In the genomic region with DNA sequence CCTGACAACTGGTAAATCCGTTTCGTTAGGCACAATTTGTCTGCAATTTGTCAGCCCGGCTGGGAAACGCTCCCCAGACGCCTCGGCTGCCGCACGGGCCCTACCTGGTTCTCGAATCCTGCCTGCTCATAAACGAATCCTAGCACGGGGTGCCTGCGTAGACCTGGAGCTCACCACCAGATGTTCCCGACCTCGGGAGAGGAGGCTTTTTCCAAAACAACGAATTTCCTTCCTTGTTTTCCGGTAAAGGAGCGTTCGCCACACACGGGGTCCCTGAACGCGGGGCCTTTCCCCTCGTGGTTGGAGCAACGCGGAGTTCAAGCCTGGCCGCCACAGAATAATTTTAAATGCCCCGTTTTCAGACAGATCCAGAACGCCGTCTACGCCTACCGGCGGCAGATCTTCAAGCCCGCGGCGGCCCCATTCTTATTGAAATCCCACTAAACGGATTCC, we compare ENCODE assay signal across 7 cellular contexts. TPM values are rescaled to one million over a fixed set of nuclear protein-coding genes. Genes with fewer than 3 reads are reported as not detected.
DNase-seq lines count a peak whose midpoint lies in the region; ATAC-seq and TF ChIP-seq lines count a peak whose summit lies in the region.

No MANE protein-coding gene starts in this region.

- H3K27me3 Mint-ChIP-seq in CD8-positive, alpha-beta T cell (ENCODE audit: low read depth) = peaks cover 55% of the 10 kb centered on the region
- H3K27me3 Mint-ChIP-seq in osteocyte (ENCODE audit: unreplicated experiment) = peaks cover 49% of the 10 kb centered on the region

- peaks cover 65% of the 10 kb centered on the region for H3K27me3 ChIP-seq in CD8-positive, alpha-beta T cell (ENCODE audit: insufficient read depth, low read length)
- H3K27me3 ChIP-seq in dorsolateral prefrontal cortex = peaks cover 23 to 100% (median 93%) of the 10 kb centered on the region in 45 donors

- no peak for ATAC-seq in CD8-positive, alpha-beta T cell
- no peak for ATAC-seq in GM21360 (IDR thresholded peaks at IDR 0.05; ENCODE audit: unreplicated experiment)

- H3K9me3 Mint-ChIP-seq in CD8-positive, alpha-beta T cell = no peaks in the 10 kb centered on the region
- H3K9me3 Mint-ChIP-seq in osteocyte (ENCODE audit: unreplicated experiment) = no peaks in the 10 kb centered on the region

- H3K4me3 Mint-ChIP-seq in CD8-positive, alpha-beta T cell = peak overlapping the region; percentile 53
- H3K4me3 Mint-ChIP-seq in osteocyte (ENCODE audit: unreplicated experiment) = no peak overlapping the region

- POLR2A ChIA-PET in CD8-positive, alpha-beta T cell (lab: Charles Lee) = no interaction called here

- H3K9me3 ChIP-seq in CD8-positive, alpha-beta T cell (ENCODE audit: low read length) = no peaks in the 10 kb centered on the region

- peaks cover 36% of the 10 kb centered on the region for H3K4me1 Mint-ChIP-seq in CD8-positive, alpha-beta T cell (ENCODE audit: low read depth)
- H3K4me1 Mint-ChIP-seq in osteocyte (ENCODE audit: unreplicated experiment) = peaks cover 21% of the 10 kb centered on the region

- no peak for TF ChIP-seq CTCF in CD8-positive, alpha-beta T cell (IDR thresholded peaks at IDR 0.05)
- no peak for TF ChIP-seq CTCF in dorsolateral prefrontal cortex (IDR thresholded peaks at IDR 0.05 in 54 of 56, conservative IDR thresholded peaks at IDR 0.05 in 2 of 56; ENCODE audit: low read depth in 1 of 56, partially characterized antibody in 56 of 56)
- no peak for TF ChIP-seq CTCF in osteocyte (IDR thresholded peaks at IDR 0.05)

- no peak overlapping the region for H3K27ac Mint-ChIP-seq in CD8-positive, alpha-beta T cell
- H3K27ac Mint-ChIP-seq in osteocyte (ENCODE audit: unreplicated experiment) = no peak overlapping the region

- CTCF ChIA-PET in CD8-positive, alpha-beta T cell (lab: Charles Lee) = no interaction called here

- peaks cover 57% of the 10 kb centered on the region for H3K4me1 ChIP-seq in CD8-positive, alpha-beta T cell (ENCODE audit: insufficient read depth, low read length)

- intact Hi-C loops in CD8-positive, alpha-beta T cell (cut with DNase I, micrococcal nuclease) = loop anchor here in 1 of 2 experiments (5.0 kb wide), 1 partner anchor 115 kb away; no protein-coding TSS in a partner anchor
- intact Hi-C loops in dorsolateral prefrontal cortex (cut with DNase I) = loop anchor here in 1 of 2 donors (10.0 kb wide), 1 partner anchor 407 kb away; no protein-coding TSS in a partner anchor

- in situ Hi-C loops in KBM-7 (cut with MboI; ENCODE audit: low pct_unique_long_range_greater_than_20kb, low sequenced_read_pairs) = no loop called here

- no peak for DNase-seq in CD8-positive, alpha-beta T cell
- peak; percentile 43 for DNase-seq in KBM-7
- peak in 4 of 10 donors; percentile 18 to 32 (median 25) for DNase-seq in dorsolateral prefrontal cortex
- DNase-seq in osteocyte (ENCODE audit: extremely low spot score, unreplicated experiment) = peak; percentile 83
- DNase-seq in NCI-H2171 (lab: John Stamatoyannopoulos, UW) = no peak
- no peak for DNase-seq in COLO829 (ENCODE audit: low spot score)

- H3K27ac ChIP-seq in CD8-positive, alpha-beta T cell (ENCODE audit: low read depth, low read length) = no peak overlapping the region
- H3K27ac ChIP-seq in dorsolateral prefrontal cortex = peak overlapping the region in 17 of 59 donors; percentile 3 to 78 (median 43)

- no peaks in the 10 kb centered on the region for H3K36me3 Mint-ChIP-seq in CD8-positive, alpha-beta T cell
- no peaks in the 10 kb centered on the region for H3K36me3 Mint-ChIP-seq in osteocyte (ENCODE audit: unreplicated experiment)

- no peaks in the 10 kb centered on the region for H3K36me3 ChIP-seq in CD8-positive, alpha-beta T cell (ENCODE audit: insufficient read depth, low read length)

- no peak overlapping the region for H3K4me3 ChIP-seq in CD8-positive, alpha-beta T cell (ENCODE audit: low read depth, low read length)
- peak overlapping the region in 38 of 59 donors; percentile 9 to 73 (median 34) for H3K4me3 ChIP-seq in dorsolateral prefrontal cortex

RNA-seq across cellular contexts. Expression of gene GATA2, which starts 1.1 kb away (rescaled TPM):
- total RNA-seq in CD8-positive, alpha-beta T cell = under 1 TPM; 0.27 to 0.39 TPM
- total RNA-seq in dorsolateral prefrontal cortex (10 to 100 TPM in 4 of 120 experiments, 1 to 10 TPM in 115, under 1 TPM in 1; 0.98 to 13.1 (median 4.3) TPM), osteocyte (0.67 and 0.91 TPM in 2 replicates)

RNA-seq across cellular contexts. Expression of gene DNAJB8, which starts 25.2 kb away (rescaled TPM):
- total RNA-seq in CD8-positive, alpha-beta T cell = not detected
- total RNA-seq in dorsolateral prefrontal cortex (not detected), osteocyte (not detected in 2 replicates)

Comparison
In these comparisons a context has a peak if more than half of its experiments do, and no peak if none do; other contexts are left out.
1. DNase-seq: peak in KBM-7 (single experiment) and osteocyte (single experiment); none in CD8-positive, alpha-beta T cell (0 of 7), NCI-H2171 (single experiment) and COLO829 (single experiment).